ENCODE assay signal across 8 cellular contexts in the genomic region with DNA sequence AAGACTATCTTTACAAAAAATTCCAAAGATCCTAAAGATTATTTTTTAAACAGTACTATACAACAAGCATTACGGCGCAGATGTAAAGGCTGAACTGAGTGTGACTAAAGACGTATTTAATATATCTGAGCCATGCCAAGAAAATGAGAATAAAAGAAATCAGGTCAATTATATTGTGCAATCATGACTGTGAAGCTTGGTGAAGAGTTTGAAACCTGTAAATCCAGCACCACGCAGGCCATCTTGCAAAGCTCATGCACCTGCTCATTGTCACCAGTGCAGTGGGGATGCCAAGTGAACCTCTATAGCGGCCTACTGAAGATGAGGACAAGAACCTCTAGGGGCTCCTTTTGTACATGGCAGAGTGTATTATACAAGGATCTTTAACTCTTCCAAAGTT.
"Had no signal": no experiment of that assay in that cellular context is flagged by ENCODE, and none has a peak within 500 bp of the region (broad histone marks: within the 10 kb centered on the region; RNA-seq: fewer than 3 reads in every experiment).

No MANE protein-coding gene starts in this region.

- H3K27ac ChIP-seq: GM23248, HL-60 had no signal

- H3K9me3 Mint-ChIP-seq: HFFc6, IgD-negative memory B cell had no signal

- H3K27ac Mint-ChIP-seq: HFFc6, IgD-negative memory B cell had no signal

- H3K9me3 ChIP-seq: HAP-1 had no signal

- H3K36me3 ChIP-seq: HAP-1 had no signal

- H3K9ac ChIP-seq: GM23248 had no signal

- H3K27me3 Mint-ChIP-seq: IgD-negative memory B cell had no signal

- ATAC-seq: HCT116 had no signal

- H3K4me3 ChIP-seq: GM23248, HAP-1 had no signal

- DNase-seq: GM23248, GOT3, H7, HFFc6 had no signal

- H2AFZ ChIP-seq: GM23248 had no signal

- H3K4me3 Mint-ChIP-seq: HFFc6, IgD-negative memory B cell had no signal
